In genomic region chr3:170076715-170077238, GRCh38 we compare ENCODE assay signal across 19 cellular contexts. TPM values are rescaled to one million over a fixed set of nuclear protein-coding genes. Genes with fewer than 3 reads are reported as not detected.
DNase-seq lines count a peak whose midpoint lies in the region; ATAC-seq, FAIRE-seq and TF ChIP-seq lines count a peak whose summit lies in the region.
"Had no signal": no experiment of that assay in that cellular context is flagged by ENCODE, and none has a peak within 500 bp of the region (broad histone marks: within the 10 kb centered on the region; RNA-seq: fewer than 3 reads in every experiment).

No MANE protein-coding gene starts in this region.

- dilution Hi-C loops in IMR-90 (cut with HindIII; ENCODE audit: low sequenced_read_pairs, unreplicated experiment), result no loop called here

- H2AFZ ChIP-seq in IMR-90 (replicated peaks; ENCODE audit: low read length, poor library complexity) (no peak overlapping the region), astrocyte (ENCODE audit: low read depth, low read length) (no peak overlapping the region)

- TF ChIP-seq CTCF in IMR-90 (conservative IDR thresholded peaks at IDR 0.05; ENCODE audit: low read depth, low read length) (no peak), astrocyte (IDR thresholded peaks at IDR 0.05; ENCODE audit: insufficient read depth, low read depth, low read length) (no peak)

- FAIRE-seq in astrocyte (lab: Jason Lieb, UNC), result no peak

- POLR2A ChIA-PET in IMR-90 (lab: Charles Lee; ENCODE audit: unreplicated experiment), result no interaction called here

- no peak overlapping the region for H4K8ac ChIP-seq in IMR-90 (ENCODE audit: low read depth in 2 of 2, low read length in 2 of 2)

- no peak overlapping the region for H3K4ac ChIP-seq in IMR-90 (ENCODE audit: low read depth, low read length)

- BruUV-seq in IMR-90 (replicated peaks; lab: Mats Ljungman, UMichigan), result no TSS peak

- H4K20me1 ChIP-seq in BLaER1 (no peaks in the 10 kb centered on the region), IMR-90 (ENCODE audit: insufficient read depth, low read length) (no peaks in the 10 kb centered on the region), astrocyte (ENCODE audit: insufficient read depth, low read length) (no peaks in the 10 kb centered on the region)

- H3K36me3 Mint-ChIP-seq in astrocyte (ENCODE audit: low read depth, unreplicated experiment), result peaks cover 18% of the 10 kb centered on the region

- H3K56ac ChIP-seq in IMR-90 (ENCODE audit: extremely low read depth, insufficient read depth, low read length), result no peak overlapping the region

- H4K91ac ChIP-seq in IMR-90 (ENCODE audit: insufficient read depth, low read depth, low read length), result no peak overlapping the region

- no peak overlapping the region for H3K18ac ChIP-seq in IMR-90 (ENCODE audit: low read depth, low read length)

- H3K9ac ChIP-seq in BLaER1 (no peak overlapping the region), IMR-90 (ENCODE audit: low read depth, low read length) (no peak overlapping the region), astrocyte (ENCODE audit: low read length) (no peak overlapping the region)

- no peak overlapping the region for H2AK9ac ChIP-seq in IMR-90 (replicated peaks; ENCODE audit: low read depth, low read length, poor library complexity)

- no peak overlapping the region for H3K4me3 ChIP-seq in BLaER1
- H3K4me3 ChIP-seq in IMR-90 (ENCODE audit: insufficient read depth, low read depth, low read length), result no peak overlapping the region
- H3K4me3 ChIP-seq in astrocyte (ENCODE audit: insufficient read depth, low read depth, low read length), result no peak overlapping the region
- H3K4me3 ChIP-seq: skin epidermis had no signal

- H3K23ac ChIP-seq in IMR-90 (ENCODE audit: low read depth, low read length), result no peak overlapping the region

- H3K4me1 ChIP-seq in BLaER1 (peaks cover 21% of the 10 kb centered on the region), IMR-90 (ENCODE audit: control insufficient read depth, insufficient read depth, low read length) (peaks cover 1% of the 10 kb centered on the region; the same call in 1 of the 2 replicates), astrocyte (ENCODE audit: insufficient read depth, low read length) (no peaks in the 10 kb centered on the region)

- no peak overlapping the region for H3K27ac Mint-ChIP-seq in astrocyte (ENCODE audit: unreplicated experiment)
- H3K27ac Mint-ChIP-seq: activated B cell treated with CpG ODN at 0.5 μM for 24 hours, nephron progenitor cell had no signal

- H4K5ac ChIP-seq in IMR-90 (ENCODE audit: low read depth, low read length), result no peak overlapping the region

- H3K36me3 ChIP-seq in BLaER1 (peaks cover 5% of the 10 kb centered on the region; the same call in 1 of the 2 replicates), IMR-90 (ENCODE audit: control insufficient read depth, insufficient read depth, low read length) (peaks cover 2% of the 10 kb centered on the region; the same call in 1 of the 2 replicates), astrocyte (ENCODE audit: insufficient read depth, low read length) (peaks cover 3% of the 10 kb centered on the region)

- in situ Hi-C loops in IMR-90 (cut with MboI; ENCODE audit: low sequenced_read_pairs), result no loop called here

- H3K27me3 Mint-ChIP-seq in astrocyte (ENCODE audit: low read depth, unreplicated experiment), result no peaks in the 10 kb centered on the region
- H3K27me3 Mint-ChIP-seq: activated B cell treated with CpG ODN at 0.5 μM for 24 hours, IgD-negative memory B cell had no signal

- H2BK5ac ChIP-seq in IMR-90 (ENCODE audit: low read depth, low read length, poor library complexity, severe bottlenecking), result no peak overlapping the region

- H3K27me3 ChIP-seq in BLaER1 (no peaks in the 10 kb centered on the region), IMR-90 (ENCODE audit: control insufficient read depth, insufficient read depth, low read length) (no peaks in the 10 kb centered on the region), astrocyte (ENCODE audit: insufficient read depth, low read length) (no peaks in the 10 kb centered on the region)

- H3K9me1 ChIP-seq in IMR-90 (ENCODE audit: insufficient read depth, low read length), result no peaks in the 10 kb centered on the region

- no peak for TF ChIP-seq POLR2A in IMR-90 (IDR thresholded peaks at IDR 0.05; ENCODE audit: low read depth, low read length)

- intact Hi-C loops in IMR-90 (cut with micrococcal nuclease), result no loop called here
- intact Hi-C loops in left colon (cut with DNase I, micrococcal nuclease), result no loop called here

- DNase-seq in IMR-90, result peak; percentile 90
- peak; percentile 60 for DNase-seq in astrocyte (ENCODE audit: low read depth)
- no peak for DNase-seq in left colon
- no peak for DNase-seq in cortex of kidney (lab: John Stamatoyannopoulos, UW)
- DNase-seq in NCI-H1694 (lab: John Stamatoyannopoulos, UW), result no peak
- no peak for DNase-seq in NCI-H1105 (lab: John Stamatoyannopoulos, UW)
- DNase-seq: activated B cell treated with CpG ODN at 0.5 μM for 24 hours; activated CD8-positive, alpha-beta memory T cell treated with anti-CD3 and anti-CD28 coated beads, Interleukin-2, amount 50 U/mL, for 48 hours; effector CD4-positive, alpha-beta T cell; GF-D8; head of caudate nucleus; nephron progenitor cell; NK-92 treated with Interleukin-12 subunit alpha and Interleukin-12 subunit beta, amount 100 ng/mL, for 24 hours had no signal

- no peak overlapping the region for H2BK15ac ChIP-seq in IMR-90 (ENCODE audit: low read depth, low read length)

- H2BK120ac ChIP-seq in IMR-90 (ENCODE audit: low read depth, low read length), result no peak overlapping the region

- ATAC-seq in IMR-90 (ENCODE audit: low read depth) (peak; percentile 28; the same call in 1 of the 2 replicates), left colon (peak; percentile 82), GM19035 (IDR thresholded peaks at IDR 0.05; ENCODE audit: unreplicated experiment) (no peak)
- ATAC-seq: left lobe of liver had no signal

- 90% methylated on average over 2 of the region's 6 CpGs; no CpG with 5 or more reads in 1 of the 2 experiments for WGBS in IMR-90 (ENCODE audit: extremely low coverage in 2 of 2, insufficient read length in 1 of 2), 2 experiments

- no peaks in the 10 kb centered on the region for H3K79me1 ChIP-seq in IMR-90 (ENCODE audit: low read depth in 1 of 2, low read length in 2 of 2)

- no peak overlapping the region for H3K27ac ChIP-seq in BLaER1
- no peak overlapping the region for H3K27ac ChIP-seq in IMR-90 (ENCODE audit: insufficient read depth, low read length)
- H3K27ac ChIP-seq in astrocyte (ENCODE audit: low read depth, low read length), result no peak overlapping the region
- H3K27ac ChIP-seq: skin epidermis had no signal

- H3K4me2 ChIP-seq in BLaER1 (peak overlapping the region; percentile 62), IMR-90 (ENCODE audit: low read depth, low read length) (no peak overlapping the region), astrocyte (ENCODE audit: low read length) (no peak overlapping the region)

- no peak overlapping the region for H2BK20ac ChIP-seq in IMR-90 (ENCODE audit: low read depth, low read length)

- no peak overlapping the region for H2AK5ac ChIP-seq in IMR-90 (ENCODE audit: low read depth, low read length)

- peaks cover 2% of the 10 kb centered on the region for H3K4me1 Mint-ChIP-seq in astrocyte (ENCODE audit: low read depth, unreplicated experiment)
- H3K4me1 Mint-ChIP-seq: CD14-positive monocyte had no signal

- TF ChIP-seq RAD21 in IMR-90 (IDR thresholded peaks at IDR 0.05; ENCODE audit: low read length), result no peak

- no peak overlapping the region for H3K14ac ChIP-seq in IMR-90 (replicated peaks; ENCODE audit: low read depth, low read length)

- H3K79me2 ChIP-seq in astrocyte (ENCODE audit: insufficient read depth, low read length), result no peaks in the 10 kb centered on the region

- H3K9me3 Mint-ChIP-seq in astrocyte (ENCODE audit: unreplicated experiment), result no peaks in the 10 kb centered on the region
- H3K9me3 Mint-ChIP-seq: activated B cell treated with CpG ODN at 0.5 μM for 24 hours, IgD-negative memory B cell had no signal

- peaks cover 9% of the 10 kb centered on the region; the same call in 1 of the 2 replicates for H3K9me3 ChIP-seq in BLaER1
- no peaks in the 10 kb centered on the region for H3K9me3 ChIP-seq in IMR-90 (ENCODE audit: control insufficient read depth, insufficient read depth, low read length)
- no peaks in the 10 kb centered on the region for H3K9me3 ChIP-seq in astrocyte (ENCODE audit: insufficient read depth, low read depth, low read length)

- CTCF ChIA-PET in IMR-90 (lab: Yijun Ruan, JAX), result interaction anchor here (0.7 to 0.9 kb wide), 2 partner anchors 21 to 59 kb away, joined by 3 to 4 read pairs; no protein-coding TSS in a partner anchor

- H3K4me3 Mint-ChIP-seq in astrocyte (ENCODE audit: unreplicated experiment), result no peak overlapping the region
- H3K4me3 Mint-ChIP-seq: activated B cell treated with CpG ODN at 0.5 μM for 24 hours, CD14-positive monocyte, IgD-negative memory B cell, nephron progenitor cell had no signal

TF ChIP-seq in IMR-90, 13 proteins besides CTCF, POLR2A, EP300 and RAD21 (continues in another document):
- TF ChIP-seq BHLHE40 (IDR thresholded peaks at IDR 0.05; ENCODE audit: low read depth, low read length), result peak; percentile 86
- no peak for TF ChIP-seq RCOR1 (IDR thresholded peaks at IDR 0.05; ENCODE audit: insufficient replicate concordance, low read length)
- no peak for TF ChIP-seq MAFK (IDR thresholded peaks at IDR 0.05; ENCODE audit: low read depth, low read length)
- no peak for TF ChIP-seq CHD1 (IDR thresholded peaks at IDR 0.05; ENCODE audit: low read depth, low read length)
- TF ChIP-seq CEBPB (IDR thresholded peaks at IDR 0.05; ENCODE audit: low read depth, low read length), result peak; percentile 22; the same call in 1 of the 2 replicates
- TF ChIP-seq RFX5 (IDR thresholded peaks at IDR 0.05; ENCODE audit: low read depth, low read length), result no peak
- TF ChIP-seq MXI1 (IDR thresholded peaks at IDR 0.05; ENCODE audit: borderline replicate concordance, low read depth, low read length), result no peak
- TF ChIP-seq SMC3 (IDR thresholded peaks at IDR 0.05; ENCODE audit: low read depth, low read length), result no peak
- TF ChIP-seq, protein P1, sequence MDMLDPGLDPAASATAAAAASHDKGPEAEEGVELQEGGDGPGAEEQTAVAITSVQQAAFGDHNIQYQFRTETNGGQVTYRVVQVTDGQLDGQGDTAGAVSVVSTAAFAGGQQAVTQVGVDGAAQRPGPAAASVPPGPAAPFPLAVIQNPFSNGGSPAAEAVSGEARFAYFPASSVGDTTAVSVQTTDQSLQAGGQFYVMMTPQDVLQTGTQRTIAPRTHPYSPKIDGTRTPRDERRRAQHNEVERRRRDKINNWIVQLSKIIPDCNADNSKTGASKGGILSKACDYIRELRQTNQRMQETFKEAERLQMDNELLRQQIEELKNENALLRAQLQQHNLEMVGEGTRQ (IDR thresholded peaks at IDR 0.05; ENCODE audit: low read depth, low read length), result no peak

RNA-seq across cellular contexts. Expression of gene GPR160, which starts 39.0 kb away (rescaled TPM):
- total RNA-seq in IMR-90 (2012; rRNA removed), result 0.18 and 0.28 TPM in 2 replicates
- polyA plus RNA-seq in IMR-90 (2012; rRNA removed), result 0.09 TPM in 2 replicates
- polyA plus RNA-seq in IMR-90 (2012; cell fraction: cytosol; rRNA removed), result 0.02 and 0.05 TPM in 2 replicates
- polyA plus RNA-seq in IMR-90 (2012; cell fraction: nucleus; rRNA removed; ENCODE audit: low replicate concordance), result 0.03 TPM in 1 of 2 replicates, not detected in the other
- total RNA-seq in astrocyte, result 0.79 and 1.4 TPM in 2 replicates
- 10 to 100 TPM; 65.7 to 82.6 TPM for total RNA-seq in left colon

Comparison
In these comparisons a context has a peak if more than half of its experiments do, and no peak if none do; other contexts are left out.
1. DNase-seq: peak in IMR-90 (single experiment) and astrocyte (single experiment); none in left colon (0 of 2), cortex of kidney (single experiment), NCI-H1694 (single experiment) and NCI-H1105 (single experiment).
2. RNA of gene GPR160, which starts 39.0 kb away (total RNA-seq): 65.7 to 82.6 TPM in left colon; 0.79 to 1.4 TPM in astrocyte and 0.18 to 0.28 TPM in IMR-90; every median in the first group is over 10 times any median in the second.